ENCODE assay signal across 15 cellular contexts in the genomic region with DNA sequence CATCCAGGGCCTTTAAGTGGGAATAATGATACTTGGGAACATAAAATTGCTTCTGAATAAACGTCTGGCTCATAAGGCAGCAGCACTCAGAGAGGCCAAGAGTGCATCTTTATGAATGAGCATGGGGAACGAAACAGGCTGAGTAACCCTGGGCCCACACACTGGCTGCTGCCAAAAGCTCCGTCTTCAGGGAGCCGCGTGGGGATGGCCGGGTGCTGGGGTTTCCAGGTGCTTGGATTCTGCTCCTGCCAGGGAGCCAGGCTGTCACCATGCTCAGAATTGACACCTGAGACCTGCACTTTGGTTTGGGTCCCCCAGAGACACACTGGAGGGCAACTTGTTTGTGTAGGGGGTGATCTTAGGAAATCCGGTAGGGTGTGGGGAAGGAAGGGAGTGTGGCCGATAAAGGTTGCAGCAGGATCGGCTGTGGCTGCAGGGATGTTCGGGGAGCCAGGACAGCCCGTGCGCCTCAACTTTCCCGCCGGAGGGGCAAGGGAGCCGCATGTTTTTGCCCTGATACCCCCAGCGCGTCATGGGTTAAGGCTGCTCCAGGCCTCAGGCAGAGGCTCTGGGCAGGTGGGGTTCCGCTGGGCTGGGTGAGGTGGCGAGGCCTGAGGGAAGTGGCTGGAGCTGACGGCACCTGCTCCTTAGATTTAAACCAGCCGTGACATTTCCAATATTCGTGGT.
"Had no signal": no experiment of that assay in that cellular context is flagged by ENCODE, and none has a peak within 500 bp of the region (broad histone marks: within the 10 kb centered on the region; RNA-seq: fewer than 3 reads in every experiment).

No MANE protein-coding gene starts in this region.

- H3K27me3 ChIP-seq: foreskin keratinocyte, pancreas, thyroid gland had no signal

- H3K4me2 ChIP-seq: neural progenitor cell had no signal

- H3K36me3 ChIP-seq: neural progenitor cell, pancreas, thyroid gland, WERI-Rb-1 had no signal

- H3K4me3 ChIP-seq: neural progenitor cell, pancreas, thyroid gland had no signal

- H2AFZ ChIP-seq: neural progenitor cell had no signal

- DNase-seq: activated CD4-positive, alpha-beta memory T cell treated with anti-CD3 and anti-CD28 coated beads for 36 hours; activated CD8-positive, alpha-beta memory T cell treated with anti-CD3 and anti-CD28 coated beads, Interleukin-2, amount 10 ng/mL, durations not matched to agents 7 days and 5 days; activated T-cell treated with anti-CD3 and anti-CD28 coated beads, Interleukin-2, amount 50 U/mL, for 24 hours; anterior cingulate cortex; cerebellar nuclear complex; effector memory CD8-positive, alpha-beta T cell; foreskin keratinocyte; head of caudate nucleus; midbrain; thyroid gland; WERI-Rb-1 had no signal

- H3K27ac ChIP-seq: foreskin keratinocyte, neural progenitor cell, pancreas, thyroid gland, WERI-Rb-1 had no signal

- ATAC-seq: activated CD8-positive, alpha-beta memory T cell treated with anti-CD3 and anti-CD28 coated beads, Interleukin-2, amount 10 ng/mL, durations not matched to agents 7 days and 5 days; effector memory CD8-positive, alpha-beta T cell; foreskin keratinocyte; pancreas; stimulated activated memory B cell treated with anti-CD40 and anti-IgM and Interleukin-4, amounts not matched to agents 10 μg/mL and 1 μg/mL and 100 μg/mL, for 72 hours; T-helper 17 cell had no signal

- H3K4me1 ChIP-seq: foreskin keratinocyte, neural progenitor cell, pancreas, thyroid gland had no signal

- H3K9me3 ChIP-seq: pancreas, thyroid gland had no signal
